8 cellular contexts compared by ENCODE assay signal in genomic region chr12:110279976-110280783, GRCh38. TPM values are rescaled to one million over a fixed set of nuclear protein-coding genes. Genes with fewer than 3 reads are reported as not detected.
A peak's percentile ranks its signal among the peaks of the same experiment; 100 is the strongest.
DNase-seq lines count a peak whose midpoint lies in the region; ATAC-seq, FAIRE-seq and TF ChIP-seq lines count a peak whose summit lies in the region.

No MANE protein-coding gene starts in this region.

- H3F3A ChIP-seq in OCI-LY1 (ENCODE audit: insufficient read depth, low read length) = no peaks in the 10 kb centered on the region

- peak overlapping the region; percentile 74 for H3K27ac Mint-ChIP-seq in activated naive CD4-positive, alpha-beta T cell treated with anti-CD3 and anti-CD28 coated beads for 36 hours

- CTCF ChIA-PET in activated naive CD4-positive, alpha-beta T cell treated with anti-CD3 and anti-CD28 coated beads for 36 hours (lab: Charles Lee) = interaction anchor here (0.5 to 1.2 kb wide), 3 partner anchors 31 to 179 kb away, joined by 3 to 5 read pairs (median 4); no protein-coding TSS in a partner anchor

- H3K9me3 ChIP-seq in OCI-LY1 (ENCODE audit: low read length) (no peaks in the 10 kb centered on the region), cardiac muscle cell (ENCODE audit: low read depth) (no peaks in the 10 kb centered on the region), pancreas (no peaks in the 10 kb centered on the region)

- WGBS in pancreas, 2 donors = 14 to 15% methylated on average over 25 of the region's 25 CpGs

- peaks cover 35% of the 10 kb centered on the region for H3K4me1 Mint-ChIP-seq in activated naive CD4-positive, alpha-beta T cell treated with anti-CD3 and anti-CD28 coated beads for 36 hours (ENCODE audit: low read depth)

- H3K9me3 Mint-ChIP-seq in activated naive CD4-positive, alpha-beta T cell treated with anti-CD3 and anti-CD28 coated beads for 36 hours = no peaks in the 10 kb centered on the region

- H3K4me2 ChIP-seq in OCI-LY1 (ENCODE audit: low read length) = peak overlapping the region; percentile 93

- peak overlapping the region; percentile 92 for H3K9ac ChIP-seq in OCI-LY1 (ENCODE audit: low read length)

- H2AFZ ChIP-seq in OCI-LY1 (ENCODE audit: low read length) = no peak overlapping the region

- H3K27me3 ChIP-seq in OCI-LY1 (ENCODE audit: insufficient read depth, low read length) (no peaks in the 10 kb centered on the region), cardiac muscle cell (no peaks in the 10 kb centered on the region), pancreas (no peaks in the 10 kb centered on the region)

- H3K27me3 Mint-ChIP-seq in activated naive CD4-positive, alpha-beta T cell treated with anti-CD3 and anti-CD28 coated beads for 36 hours (ENCODE audit: low read depth) = no peaks in the 10 kb centered on the region

- H3K4me3 ChIP-seq in OCI-LY1 (ENCODE audit: low read depth, low read length, poor library complexity, severe bottlenecking) (peak overlapping the region; percentile 73), cardiac muscle cell (peak overlapping the region; percentile 80), pancreas (peak overlapping the region; percentile 66 to 88 (median 82))

- FAIRE-seq in pancreas (lab: Jason Lieb, UNC) = no peak

- peaks cover 29% of the 10 kb centered on the region for H3K36me3 Mint-ChIP-seq in activated naive CD4-positive, alpha-beta T cell treated with anti-CD3 and anti-CD28 coated beads for 36 hours (ENCODE audit: low read depth)

- intact Hi-C loops in activated naive CD4-positive, alpha-beta T cell treated with anti-CD3 and anti-CD28 coated beads for 36 hours (cut with micrococcal nuclease) = loop anchor here (1.0 to 5.0 kb wide), 8 partner anchors 33 to 777 kb away; partner anchors contain the start of genes ANKRD13A, ARPC3, C12orf76 and PPP1CC
- intact Hi-C loops in pancreas (cut with DNase I) = no loop called here

- TF ChIP-seq CTCF in OCI-LY1 (IDR thresholded peaks at IDR 0.05; ENCODE audit: low read length) = no peak
- TF ChIP-seq CTCF in cardiac muscle cell (IDR thresholded peaks at IDR 0.05; ENCODE audit: low read depth, low read length) = no peak
- TF ChIP-seq CTCF in pancreas (IDR thresholded peaks at IDR 0.05) = no peak

- H3K4me3 Mint-ChIP-seq in activated naive CD4-positive, alpha-beta T cell treated with anti-CD3 and anti-CD28 coated beads for 36 hours = peak overlapping the region; percentile 82

- peaks cover 36% of the 10 kb centered on the region for H3K79me2 ChIP-seq in OCI-LY1 (ENCODE audit: insufficient read depth, low read length)

- peak; percentile 11 for ATAC-seq in HG03135 (IDR thresholded peaks at IDR 0.05; ENCODE audit: unreplicated experiment)
- ATAC-seq in pancreas = peak; percentile 4 to 30 (median 16)

- DNase-seq in activated CD8-positive, alpha-beta memory T cell treated with anti-CD3 and anti-CD28 coated beads for 4 hours (ENCODE audit: low read depth in 2 of 2) = peak; percentile 30 to 32
- no peak for DNase-seq in activated CD8-positive, alpha-beta memory T cell treated with anti-CD3 and anti-CD28 coated beads for 24 hours
- DNase-seq in activated naive CD4-positive, alpha-beta T cell treated with anti-CD3 and anti-CD28 coated beads for 36 hours = peak; percentile 69
- peak in 1 of 2 donors; percentile 34 for DNase-seq in cardiac muscle cell (ENCODE audit: low read depth in 1 of 2, low spot score in 1 of 2)
- peak in 4 of 6 donors; percentile 33 to 72 (median 56) for DNase-seq in pancreas
- peak; percentile 62 for DNase-seq in ureter (ENCODE audit: low spot score)

- H3K27ac ChIP-seq in OCI-LY1 (ENCODE audit: low read depth, low read length, poor library complexity, severe bottlenecking) (peak overlapping the region; percentile 46), cardiac muscle cell (peak overlapping the region; percentile 88), pancreas (peak overlapping the region in 3 of 4 donors; percentile 61 to 94 (median 85))

- peaks cover 29% of the 10 kb centered on the region for H3K36me3 ChIP-seq in OCI-LY1 (ENCODE audit: insufficient read depth, low read length)
- H3K36me3 ChIP-seq in cardiac muscle cell = peaks cover 8% of the 10 kb centered on the region
- no peaks in the 10 kb centered on the region for H3K36me3 ChIP-seq in pancreas

- no peaks in the 10 kb centered on the region for H3K9me2 ChIP-seq in OCI-LY1 (ENCODE audit: low read depth, low read length)

- no peaks in the 10 kb centered on the region for H4K20me1 ChIP-seq in OCI-LY1 (ENCODE audit: insufficient read depth, low read length)

- H3K4me1 ChIP-seq in OCI-LY1 (ENCODE audit: insufficient read depth, low read length, severe bottlenecking) = peaks cover 38% of the 10 kb centered on the region
- H3K4me1 ChIP-seq in cardiac muscle cell (ENCODE audit: low read depth) = peaks cover 39% of the 10 kb centered on the region
- peaks cover 17 to 29% (median 21%) of the 10 kb centered on the region in 3 donors for H3K4me1 ChIP-seq in pancreas

RNA-seq across cellular contexts. Expression of gene ATP2A2, which starts 0.9 kb away (rescaled TPM):
- total RNA-seq in activated naive CD4-positive, alpha-beta T cell treated with anti-CD3 and anti-CD28 coated beads for 36 hours = 10 to 100 TPM; 95.5 to 98.6 TPM
- total RNA-seq in cardiac muscle cell = 297 and 328 TPM in 2 replicates
- polyA plus RNA-seq in cardiac muscle cell = 300 and 400 TPM in 2 replicates
- 10 to 100 TPM; 35.0 to 79.7 (median 60.3) TPM for total RNA-seq in pancreas
- polyA plus RNA-seq in pancreas = 10 to 100 TPM; 16.3 to 36.7 TPM
- 357 TPM for total RNA-seq in ureter
